ENCODE assay signal across 30 cellular contexts in genomic region chr10:107552963-107553362, GRCh38.
"Had no signal": no experiment of that assay in that cellular context is flagged by ENCODE, and none has a peak within 500 bp of the region (broad histone marks: within the 10 kb centered on the region; RNA-seq: fewer than 3 reads in every experiment).

No MANE protein-coding gene starts in this region.

- H3K4me1 ChIP-seq: body of pancreas, foreskin keratinocyte, gastrocnemius medialis had no signal

- H3K36me3 ChIP-seq: gastrocnemius medialis, WERI-Rb-1 had no signal

- H3K27ac Mint-ChIP-seq: activated B cell treated with CpG ODN at 0.5 μM for 24 hours; activated CD8-positive, alpha-beta T cell treated with anti-CD3 and anti-CD28 coated beads for 36 hours; activated naive CD8-positive, alpha-beta T cell; activated T-helper 17 cell treated with anti-CD3 and anti-CD28 coated beads, Interleukin-2, amount 50 U/mL, for 72 hours; T-helper 17 cell; T-helper 2 cell treated with Interferon-gamma antibody and Interleukin-4, amounts not matched to agents 5 μg/mL and 100 μg/mL, for 36 hours had no signal

- ATAC-seq: activated CD4-positive, CD25-positive, alpha-beta regulatory T cell treated with anti-CD3 and anti-CD28 coated beads, Interleukin-2, amount 50 U/mL, for 24 hours; activated CD8-positive, alpha-beta T cell treated with anti-CD3 and anti-CD28 coated beads for 36 hours; activated T-cell treated with anti-CD3 and anti-CD28 coated beads, Interleukin-2, amount 50 U/mL, for 4 hours; activated T-helper 17 cell treated with anti-CD3 and anti-CD28 coated beads, Interleukin-2, amount 50 U/mL, for 72 hours; body of pancreas; esophagus mucosa; foreskin keratinocyte; gastrocnemius medialis; T-helper 17 cell had no signal

- H3K4me1 Mint-ChIP-seq: activated T-helper 17 cell treated with anti-CD3 and anti-CD28 coated beads, Interleukin-2, amount 50 U/mL, for 72 hours; T-helper 17 cell had no signal

- DNase-seq: activated B cell treated with CpG ODN at 0.5 μM for 24 hours; activated CD4-positive, alpha-beta T cell treated with anti-CD3 and anti-CD28 coated beads for 48 hours; activated CD4-positive, alpha-beta T cell treated with anti-CD3 and anti-CD28 coated beads, Interleukin-2, amount 50 U/mL, for 1 hour; activated CD4-positive, alpha-beta T cell treated with anti-CD3 and anti-CD28 coated beads, Interleukin-2, amount 50 U/mL, for 48 hours; activated CD8-positive, alpha-beta memory T cell treated with anti-CD3 and anti-CD28 coated beads for 24 hours; activated CD8-positive, alpha-beta T cell treated with anti-CD3 and anti-CD28 coated beads for 36 hours; activated effector memory CD4-positive, alpha-beta T cell treated with Interleukin-2 at 50 U/mL for 16 hours; activated gamma-delta T cell treated with Interleukin-2 at 50 U/mL for 16 hours; activated naive CD4-positive, alpha-beta T cell treated with anti-CD3 and anti-CD28 coated beads, Interleukin-2, amount 50 U/mL, for 16 hours; activated naive CD4-positive, alpha-beta T cell treated with Interleukin-2 at 50 U/mL for 16 hours; activated T-cell treated with anti-CD3 and anti-CD28 coated beads, Interleukin-2, amount 50 U/mL, for 4 hours; amniotic stem cell; anterior cingulate cortex; body of pancreas; caudate nucleus; cortex of kidney; dermis blood vessel endothelial cell; effector CD8-positive, alpha-beta T cell; foreskin keratinocyte; gastrocnemius medialis; glutamatergic neuron; T-helper 1 cell; T-helper 17 cell; T1000; WERI-Rb-1 had no signal

- H3K27me3 ChIP-seq: body of pancreas, foreskin keratinocyte, gastrocnemius medialis had no signal

- H3K4me3 ChIP-seq: body of pancreas, gastrocnemius medialis had no signal

- H3K4me3 Mint-ChIP-seq: activated B cell treated with CpG ODN at 0.5 μM for 24 hours; activated CD8-positive, alpha-beta T cell treated with anti-CD3 and anti-CD28 coated beads for 36 hours; activated naive CD8-positive, alpha-beta T cell; activated T-cell treated with anti-CD3 and anti-CD28 coated beads, Interleukin-2, amount 50 U/mL, for 4 hours; activated T-helper 17 cell treated with anti-CD3 and anti-CD28 coated beads, Interleukin-2, amount 50 U/mL, for 72 hours; T-helper 17 cell; T-helper 2 cell treated with Interferon-gamma antibody and Interleukin-4, amounts not matched to agents 5 μg/mL and 100 μg/mL, for 36 hours had no signal

- H3K27ac ChIP-seq: body of pancreas, foreskin keratinocyte, gastrocnemius medialis, WERI-Rb-1 had no signal

- H3K27me3 Mint-ChIP-seq: activated B cell treated with CpG ODN at 0.5 μM for 24 hours; activated CD8-positive, alpha-beta T cell treated with anti-CD3 and anti-CD28 coated beads for 36 hours; activated naive CD8-positive, alpha-beta T cell; activated T-helper 17 cell treated with anti-CD3 and anti-CD28 coated beads, Interleukin-2, amount 50 U/mL, for 72 hours; T-helper 17 cell had no signal

- H3K36me3 Mint-ChIP-seq: activated naive CD8-positive, alpha-beta T cell had no signal

- H3K9me3 ChIP-seq: body of pancreas, gastrocnemius medialis had no signal

- H3K9me3 Mint-ChIP-seq: activated B cell treated with CpG ODN at 0.5 μM for 24 hours had no signal
